8 cellular contexts compared by ENCODE assay signal in genomic region chr5:138464018-138464387, GRCh38. TPM values are rescaled to one million over a fixed set of nuclear protein-coding genes. Genes with fewer than 3 reads are reported as not detected.
DNase-seq lines count a peak whose midpoint lies in the region; ATAC-seq, FAIRE-seq and TF ChIP-seq lines count a peak whose summit lies in the region.

No MANE protein-coding gene starts in this region.

- ATAC-seq in GM21786 (IDR thresholded peaks at IDR 0.05; ENCODE audit: unreplicated experiment) = peak; percentile 39
- ATAC-seq in activated T-helper 17 cell treated with anti-CD3 and anti-CD28 coated beads, Interleukin-2, amount 50 U/mL, for 72 hours (replicated peaks) = peak; percentile 65
- peak; percentile 59 for ATAC-seq in stimulated activated naive CD8-positive, alpha-beta T cell treated with anti-CD3 and anti-CD28 coated beads, Interleukin-15, Interleukin-2, amounts not matched to agents 100 U/mL and 50 U/mL, for 24 hours

- TF ChIP-seq CTCF in nephron (IDR thresholded peaks at IDR 0.05; ENCODE audit: unreplicated experiment in 3 of 3) = peak; percentile 97 to 98 (median 97)

- peaks cover 11% of the 10 kb centered on the region; the same call in 1 of the 2 replicates for H3K36me3 ChIP-seq in KOPT-K1 (ENCODE audit: insufficient read depth, low read length)

- peaks cover 3% of the 10 kb centered on the region for H3K9me3 Mint-ChIP-seq in activated T-helper 17 cell treated with anti-CD3 and anti-CD28 coated beads, Interleukin-2, amount 50 U/mL, for 72 hours
- H3K9me3 Mint-ChIP-seq in nephron = no peaks in the 10 kb centered on the region

- H3K4me1 Mint-ChIP-seq in activated T-helper 17 cell treated with anti-CD3 and anti-CD28 coated beads, Interleukin-2, amount 50 U/mL, for 72 hours = peaks cover 41% of the 10 kb centered on the region
- H3K4me1 Mint-ChIP-seq in nephron = peaks cover 35% of the 10 kb centered on the region

- H3K27me3 Mint-ChIP-seq in activated T-helper 17 cell treated with anti-CD3 and anti-CD28 coated beads, Interleukin-2, amount 50 U/mL, for 72 hours = no peaks in the 10 kb centered on the region
- H3K27me3 Mint-ChIP-seq in nephron (ENCODE audit: low read depth) = peaks cover 30% of the 10 kb centered on the region

- H3K27ac Mint-ChIP-seq in activated T-helper 17 cell treated with anti-CD3 and anti-CD28 coated beads, Interleukin-2, amount 50 U/mL, for 72 hours = peak overlapping the region; percentile 84
- peak overlapping the region; percentile 94 to 99 (median 98) for H3K27ac Mint-ChIP-seq in nephron

- peak overlapping the region; percentile 88 for H3K27ac ChIP-seq in KOPT-K1 (ENCODE audit: low read depth, low read length, poor library complexity, severe bottlenecking)

- H3K9me3 ChIP-seq in KOPT-K1 (ENCODE audit: insufficient read depth, low read length, poor library complexity, severe bottlenecking) = no peaks in the 10 kb centered on the region

- DNase-seq in Daoy (ENCODE audit: low read depth) (peak; percentile 99), RCC 7860 (ENCODE audit: low spot score) (peak; percentile 88), fibroblast of peridontal ligament (ENCODE audit: extremely low read depth) (peak; percentile 94)
- peak; percentile 97 for DNase-seq in stimulated activated naive CD8-positive, alpha-beta T cell treated with anti-CD3 and anti-CD28 coated beads, Interleukin-15, Interleukin-2, amounts not matched to agents 100 U/mL and 50 U/mL, for 24 hours

- H3K36me3 Mint-ChIP-seq in activated T-helper 17 cell treated with anti-CD3 and anti-CD28 coated beads, Interleukin-2, amount 50 U/mL, for 72 hours (ENCODE audit: low read depth) = peaks cover 42% of the 10 kb centered on the region
- peaks cover 25% of the 10 kb centered on the region for H3K36me3 Mint-ChIP-seq in nephron (ENCODE audit: low read depth)

- H3K4me3 Mint-ChIP-seq in activated T-helper 17 cell treated with anti-CD3 and anti-CD28 coated beads, Interleukin-2, amount 50 U/mL, for 72 hours = peak overlapping the region; percentile 87
- H3K4me3 Mint-ChIP-seq in nephron = peak overlapping the region; percentile 88 to 93 (median 92)

- FAIRE-seq in RCC 7860 (lab: Jason Lieb, UNC) = peak; percentile 10

RNA-seq across cellular contexts. Expression of gene EGR1, which starts 1.3 kb away (rescaled TPM):
- total RNA-seq in Daoy (2014; rRNA removed; shearing (Covaris generic)) = 9.7 and 11.5 TPM in 2 replicates
- 10 to 100 TPM; 14.0 to 77.6 TPM for total RNA-seq in activated T-helper 17 cell treated with anti-CD3 and anti-CD28 coated beads, Interleukin-2, amount 50 U/mL, for 72 hours

RNA-seq across cellular contexts. Expression of gene REEP2, which starts 25.1 kb away (rescaled TPM):
- total RNA-seq in Daoy (2014; rRNA removed; shearing (Covaris generic)) = 3.4 and 12.3 TPM in 2 replicates
- total RNA-seq in activated T-helper 17 cell treated with anti-CD3 and anti-CD28 coated beads, Interleukin-2, amount 50 U/mL, for 72 hours = 1 to 10 TPM; 2.0 TPM

Comparison
In these comparisons a context has a peak if more than half of its experiments do, and no peak if none do; other contexts are left out.
1. Peak in every context shown above with its lines: DNase-seq, ATAC-seq and H3K27ac ChIP-seq.